In genomic region chr14:89954045-89955021, GRCh38 we compare ENCODE assay signal across 8 cellular contexts. TPM values are rescaled to one million over a fixed set of nuclear protein-coding genes. Genes with fewer than 3 reads are reported as not detected.
DNase-seq lines count a peak whose midpoint lies in the region; ATAC-seq and TF ChIP-seq lines count a peak whose summit lies in the region.

TSS of gene EFCAB11 (minus strand) at chr14:89954730. CDS start at chr14:89954660, 70 bp downstream.

- H3K9me3 ChIP-seq in muscle layer of colon (ENCODE audit: low read length), result no peaks in the 10 kb centered on the region

- DNase-seq in DMS79 (lab: John Stamatoyannopoulos, UW), result peak; percentile 99
- peak; percentile 93 for DNase-seq in KG1 (lab: John Stamatoyannopoulos, UW)
- peak; percentile 93 to 95 for DNase-seq in activated T-cell treated with anti-CD3 and anti-CD28 coated beads, Interleukin-2, amount 50 U/mL, for 48 hours
- DNase-seq in stimulated activated CD8-positive, alpha-beta memory T cell treated with anti-CD3 and anti-CD28 coated beads, Interleukin-7, amount 100 ng/mL, for 24 hours (ENCODE audit: low read depth), result peak; percentile 88

- no peaks in the 10 kb centered on the region for H3K36me3 ChIP-seq in muscle layer of colon (ENCODE audit: insufficient read depth, low read length)

- H3K9ac ChIP-seq in muscle layer of colon (ENCODE audit: low read length), result peak within 1 kb of the TSS; percentile 69

- H3K27ac ChIP-seq in muscle layer of colon (ENCODE audit: low read depth, low read length), result peak within 1 kb of the TSS; percentile 77

- peak within 1 kb of the TSS; percentile 66 to 89 for H3K4me3 ChIP-seq in muscle layer of colon (ENCODE audit: low read depth in 1 of 2, low read length in 2 of 2)

- H3K4me1 ChIP-seq in muscle layer of colon (ENCODE audit: insufficient read depth, low read length), result peaks cover 19% of the 10 kb centered on the region

- peak; percentile 83 for ATAC-seq in GM21723 (IDR thresholded peaks at IDR 0.05; ENCODE audit: unreplicated experiment)
- peak; percentile 93 for ATAC-seq in esophagus mucosa

- H3K27me3 ChIP-seq in muscle layer of colon (ENCODE audit: control insufficient read depth in 1 of 2, insufficient read depth in 2 of 2, low read length in 2 of 2), result no peaks in the 10 kb centered on the region

TF ChIP-seq in PFSK-1, 5 proteins besides CTCF, POLR2A, EP300 and RAD21:
- TF ChIP-seq REST (IDR thresholded peaks at IDR 0.05; ENCODE audit: insufficient read depth in 1 of 2, low read depth in 2 of 2, low read length in 2 of 2) (no peak), FOXP2 (optimal IDR thresholded peaks at IDR 0.05; ENCODE audit: borderline replicate concordance, extremely low read depth, extremely low read length, insufficient read depth) (peak; percentile 65), SIN3A (IDR thresholded peaks at IDR 0.05; ENCODE audit: borderline replicate concordance, insufficient read depth, low read length) (peak; percentile 61; the same call in 1 of the 2 replicates), POLR2AphosphoS5 (IDR thresholded peaks at IDR 0.05; ENCODE audit: low read depth, low read length) (peak; percentile 76), TAF1 (IDR thresholded peaks at IDR 0.05; ENCODE audit: borderline replicate concordance, insufficient read depth, low read length) (peak; percentile 72; the same call in 1 of the 2 replicates)

RNA-seq across cellular contexts. Expression of gene EFCAB11, which starts in this region (rescaled TPM):
- polyA plus RNA-seq in PFSK-1 (2012; ENCODE audit: insufficient read length, low read depth), result 2.6 TPM
- total RNA-seq in esophagus mucosa, result 9.0 TPM

Comparison
In these comparisons a context has a peak if more than half of its experiments do, and no peak if none do; other contexts are left out.
1. Peak in every context shown above with its lines: DNase-seq, ATAC-seq, H3K4me3 ChIP-seq and H3K27ac ChIP-seq.